8 cellular contexts compared by ENCODE assay signal in genomic region chr1:47709302-47710074, GRCh38.
DNase-seq lines count a peak whose midpoint lies in the region; ATAC-seq and TF ChIP-seq lines count a peak whose summit lies in the region.

No MANE protein-coding gene starts in this region.

- H3K9me3 ChIP-seq in lung (ENCODE audit: control insufficient read depth in 2 of 2, insufficient read depth in 1 of 2, low read length in 1 of 2): no peaks in the 10 kb centered on the region

- 1 to 2% methylated on average over 67 to 81 of the region's 81 CpGs for WGBS in lung, 2 donors
- WGBS in urinary bladder: 1% methylated on average over 81 of the region's 81 CpGs

- H3K27me3 ChIP-seq in lung (ENCODE audit: control insufficient read depth, insufficient read depth): no peaks in the 10 kb centered on the region

- TF ChIP-seq CTCF in lung (IDR thresholded peaks at IDR 0.05; ENCODE audit: control extremely low read depth, extremely low read depth): no peak

- H3K4me3 ChIP-seq in lung (no peak overlapping the region), urinary bladder (ENCODE audit: low read depth, low read length) (peak overlapping the region; percentile 32)

- H3K36me3 ChIP-seq in lung (ENCODE audit: control insufficient read depth in 2 of 2, insufficient read depth in 2 of 2, low read length in 2 of 2) (no peaks in the 10 kb centered on the region), urinary bladder (ENCODE audit: insufficient read depth) (no peaks in the 10 kb centered on the region)

- H3K27ac ChIP-seq in cingulate gyrus (ENCODE audit: low read depth, low read length) (peak overlapping the region; percentile 47), lung (ENCODE audit: low read depth in 1 of 2, low read length in 1 of 2) (no peak overlapping the region), urinary bladder (ENCODE audit: low read depth) (no peak overlapping the region)

- DNase-seq in NCI-H2081 (lab: John Stamatoyannopoulos, UW) (peak; percentile 75 to 79), NCI-H2081 treated with DMSO at 0.1 percent for 48 hours (lab: John Stamatoyannopoulos, UW) (no peak), NCI-H2227 treated with DMSO at 0.1 percent for 48 hours (lab: John Stamatoyannopoulos, UW) (peak; percentile 77), lung (ENCODE audit: low spot score) (no peak), AML-193 (lab: John Stamatoyannopoulos, UW) (no peak)

- peak; percentile 37 for ATAC-seq in lung (ENCODE audit: insufficient read depth, low FRiP score)
- ATAC-seq in HG03432 (IDR thresholded peaks at IDR 0.05; ENCODE audit: unreplicated experiment): no peak

- H3K4me1 ChIP-seq in lung (ENCODE audit: control insufficient read depth in 2 of 2, insufficient read depth in 2 of 2, low read length in 2 of 2) (peaks cover 0 to 5% of the 10 kb centered on the region in 2 donors), urinary bladder (ENCODE audit: insufficient read depth) (peaks cover 3% of the 10 kb centered on the region)

Comparison
In these comparisons a context has a peak if more than half of its experiments do, and no peak if none do; other contexts are left out.
1. DNase-seq: peak in NCI-H2081 (2 of 2) and NCI-H2227 treated with DMSO at 0.1 percent for 48 hours (single experiment); none in NCI-H2081 treated with DMSO at 0.1 percent for 48 hours (single experiment), lung (single experiment) and AML-193 (0 of 2).